32 cellular contexts compared by ENCODE assay signal in the genomic region with DNA sequence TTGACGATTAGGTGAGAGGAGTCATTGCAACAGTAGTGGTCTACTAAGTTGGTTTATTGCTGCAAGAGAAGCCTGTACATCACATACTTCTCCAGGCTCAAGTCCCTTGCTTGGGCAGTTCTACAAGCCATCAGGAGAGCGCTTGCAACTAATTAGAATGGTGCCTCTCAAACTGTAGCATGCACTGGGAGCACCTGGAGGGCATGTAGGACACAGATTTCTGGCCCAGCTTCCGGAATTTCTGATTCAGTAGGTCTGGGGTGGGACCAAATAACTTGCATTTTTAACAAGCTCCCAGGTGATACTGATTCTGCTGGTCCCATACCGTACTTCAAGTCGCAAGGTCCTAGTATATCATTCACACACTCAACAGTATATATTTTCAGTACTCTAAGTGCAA.
"Had no signal": no experiment of that assay in that cellular context is flagged by ENCODE, and none has a peak within 500 bp of the region (broad histone marks: within the 10 kb centered on the region; RNA-seq: fewer than 3 reads in every experiment).

No MANE protein-coding gene starts in this region.

- H3K4me1 ChIP-seq: body of pancreas, esophagus muscularis mucosa, foreskin keratinocyte, gastrocnemius medialis, heart left ventricle had no signal

- H3K36me3 Mint-ChIP-seq: activated naive CD8-positive, alpha-beta T cell had no signal

- H3K9me3 Mint-ChIP-seq: activated B cell treated with CpG ODN at 0.5 μM for 24 hours; activated CD8-positive, alpha-beta T cell treated with anti-CD3 and anti-CD28 coated beads for 36 hours; activated T-cell treated with anti-CD3 and anti-CD28 coated beads, Interleukin-2, amount 50 U/mL, for 4 hours; activated T-helper 17 cell treated with anti-CD3 and anti-CD28 coated beads, Interleukin-2, amount 50 U/mL, for 72 hours; effector memory CD8-positive, alpha-beta T cell; T-helper 2 cell treated with Interferon-gamma antibody and Interleukin-4, amounts not matched to agents 5 μg/mL and 100 μg/mL, for 36 hours had no signal

- H3K4me1 Mint-ChIP-seq: activated B cell treated with CpG ODN at 0.5 μM for 24 hours; activated T-helper 17 cell treated with anti-CD3 and anti-CD28 coated beads, Interleukin-2, amount 50 U/mL, for 72 hours; T-helper 17 cell had no signal

- H3K36me3 ChIP-seq: esophagus muscularis mucosa, gastrocnemius medialis, heart left ventricle, WERI-Rb-1 had no signal

- H3K27me3 Mint-ChIP-seq: activated CD8-positive, alpha-beta T cell treated with anti-CD3 and anti-CD28 coated beads for 36 hours; activated naive CD8-positive, alpha-beta T cell; activated T-helper 17 cell treated with anti-CD3 and anti-CD28 coated beads, Interleukin-2, amount 50 U/mL, for 72 hours had no signal

- H3K9me3 ChIP-seq: body of pancreas, esophagus muscularis mucosa, gastrocnemius medialis, heart left ventricle had no signal

- H3K27ac ChIP-seq: body of pancreas, esophagus muscularis mucosa, foreskin keratinocyte, gastrocnemius medialis, heart left ventricle, WERI-Rb-1 had no signal

- H3K27me3 ChIP-seq: body of pancreas, esophagus muscularis mucosa, foreskin keratinocyte, gastrocnemius medialis, heart left ventricle had no signal

- H3K4me3 Mint-ChIP-seq: activated B cell treated with CpG ODN at 0.5 μM for 24 hours; activated CD8-positive, alpha-beta T cell treated with anti-CD3 and anti-CD28 coated beads for 36 hours; activated naive CD8-positive, alpha-beta T cell; activated T-cell treated with anti-CD3 and anti-CD28 coated beads, Interleukin-2, amount 50 U/mL, for 4 hours; activated T-helper 17 cell treated with anti-CD3 and anti-CD28 coated beads, Interleukin-2, amount 50 U/mL, for 72 hours; effector memory CD8-positive, alpha-beta T cell; T-helper 17 cell; T-helper 2 cell treated with Interferon-gamma antibody and Interleukin-4, amounts not matched to agents 5 μg/mL and 100 μg/mL, for 36 hours had no signal

- H3K4me3 ChIP-seq: body of pancreas, esophagus muscularis mucosa, gastrocnemius medialis, heart left ventricle had no signal

- DNase-seq: activated B cell treated with CpG ODN at 0.5 μM for 24 hours; activated CD4-positive, alpha-beta T cell treated with anti-CD3 and anti-CD28 coated beads for 48 hours; activated CD4-positive, alpha-beta T cell treated with anti-CD3 and anti-CD28 coated beads, Interleukin-2, amount 50 U/mL, for 1 hour; activated CD4-positive, alpha-beta T cell treated with anti-CD3 and anti-CD28 coated beads, Interleukin-2, amount 50 U/mL, for 48 hours; activated CD8-positive, alpha-beta memory T cell treated with anti-CD3 and anti-CD28 coated beads for 24 hours; activated CD8-positive, alpha-beta T cell treated with anti-CD3 and anti-CD28 coated beads for 36 hours; activated effector memory CD4-positive, alpha-beta T cell treated with Interleukin-2 at 50 U/mL for 16 hours; activated gamma-delta T cell treated with Interleukin-2 at 50 U/mL for 16 hours; activated naive CD4-positive, alpha-beta T cell treated with anti-CD3 and anti-CD28 coated beads, Interleukin-2, amount 50 U/mL, for 16 hours; activated naive CD4-positive, alpha-beta T cell treated with Interleukin-2 at 50 U/mL for 16 hours; activated T-cell treated with anti-CD3 and anti-CD28 coated beads, Interleukin-2, amount 50 U/mL, for 4 hours; amygdala; aorta; body of pancreas; caudate nucleus; cortex of kidney; dermis blood vessel endothelial cell; effector CD4-positive, alpha-beta T cell; effector memory CD8-positive, alpha-beta T cell; erythroblast; foreskin keratinocyte; gastrocnemius medialis; glutamatergic neuron; heart left ventricle; T-helper 17 cell; T1000; WERI-Rb-1 had no signal

- H3K27ac Mint-ChIP-seq: activated B cell treated with CpG ODN at 0.5 μM for 24 hours; activated CD8-positive, alpha-beta T cell treated with anti-CD3 and anti-CD28 coated beads for 36 hours; activated naive CD8-positive, alpha-beta T cell; activated T-helper 17 cell treated with anti-CD3 and anti-CD28 coated beads, Interleukin-2, amount 50 U/mL, for 72 hours; effector memory CD8-positive, alpha-beta T cell; T-helper 17 cell; T-helper 2 cell treated with Interferon-gamma antibody and Interleukin-4, amounts not matched to agents 5 μg/mL and 100 μg/mL, for 36 hours had no signal

- ATAC-seq: activated CD4-positive, CD25-positive, alpha-beta regulatory T cell treated with anti-CD3 and anti-CD28 coated beads, Interleukin-2, amount 50 U/mL, for 24 hours; activated CD8-positive, alpha-beta T cell treated with anti-CD3 and anti-CD28 coated beads for 36 hours; activated T-cell treated with anti-CD3 and anti-CD28 coated beads, Interleukin-2, amount 50 U/mL, for 4 hours; activated T-helper 17 cell treated with anti-CD3 and anti-CD28 coated beads, Interleukin-2, amount 50 U/mL, for 72 hours; body of pancreas; effector memory CD8-positive, alpha-beta T cell; foreskin keratinocyte; gastrocnemius medialis; T-helper 17 cell had no signal
